ENCODE assay signal across 2 cellular contexts in the genomic region with DNA sequence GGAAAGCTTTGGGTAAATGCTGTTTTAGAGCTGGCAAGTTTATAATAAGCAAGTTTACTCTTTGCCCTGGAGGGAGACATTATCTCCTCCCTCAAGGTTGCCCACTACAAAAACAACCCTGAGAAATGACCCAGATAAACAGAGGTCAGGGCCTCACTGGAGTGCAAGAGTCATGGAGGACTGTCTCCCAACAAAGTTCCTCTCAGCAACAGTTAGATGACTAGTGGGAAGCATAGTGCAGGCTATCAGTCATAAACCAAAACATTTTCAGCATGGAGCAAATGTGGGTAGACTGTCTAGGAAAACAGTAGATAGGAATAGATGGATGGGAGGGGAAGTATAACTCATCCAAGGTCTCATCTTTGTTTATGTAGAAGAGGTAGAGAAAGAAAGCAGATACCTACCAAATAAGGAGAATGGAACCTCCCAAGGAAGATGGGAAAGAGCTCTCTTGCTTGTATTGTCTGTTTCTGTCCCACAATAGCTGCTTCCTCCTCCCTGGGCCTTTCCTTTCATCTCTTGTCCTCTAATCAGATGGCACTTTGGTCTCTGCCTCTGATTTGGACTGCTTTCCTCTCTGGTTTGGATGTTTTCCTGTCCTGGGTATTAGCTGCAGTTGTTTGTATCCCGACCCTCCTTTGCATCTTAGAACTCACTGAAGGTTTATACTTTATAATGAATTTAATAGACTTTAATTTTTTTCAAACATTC.
A peak's percentile ranks its signal among the peaks of the same experiment; 100 is the strongest.
TF ChIP-seq lines count a peak whose summit lies in the region.

No MANE protein-coding gene starts in this region.

TF ChIP-seq in HepG2, 621 proteins besides CTCF, POLR2A, EP300 and RAD21 (continued from another document and continues in another):
- TF ChIP-seq, protein P1, sequence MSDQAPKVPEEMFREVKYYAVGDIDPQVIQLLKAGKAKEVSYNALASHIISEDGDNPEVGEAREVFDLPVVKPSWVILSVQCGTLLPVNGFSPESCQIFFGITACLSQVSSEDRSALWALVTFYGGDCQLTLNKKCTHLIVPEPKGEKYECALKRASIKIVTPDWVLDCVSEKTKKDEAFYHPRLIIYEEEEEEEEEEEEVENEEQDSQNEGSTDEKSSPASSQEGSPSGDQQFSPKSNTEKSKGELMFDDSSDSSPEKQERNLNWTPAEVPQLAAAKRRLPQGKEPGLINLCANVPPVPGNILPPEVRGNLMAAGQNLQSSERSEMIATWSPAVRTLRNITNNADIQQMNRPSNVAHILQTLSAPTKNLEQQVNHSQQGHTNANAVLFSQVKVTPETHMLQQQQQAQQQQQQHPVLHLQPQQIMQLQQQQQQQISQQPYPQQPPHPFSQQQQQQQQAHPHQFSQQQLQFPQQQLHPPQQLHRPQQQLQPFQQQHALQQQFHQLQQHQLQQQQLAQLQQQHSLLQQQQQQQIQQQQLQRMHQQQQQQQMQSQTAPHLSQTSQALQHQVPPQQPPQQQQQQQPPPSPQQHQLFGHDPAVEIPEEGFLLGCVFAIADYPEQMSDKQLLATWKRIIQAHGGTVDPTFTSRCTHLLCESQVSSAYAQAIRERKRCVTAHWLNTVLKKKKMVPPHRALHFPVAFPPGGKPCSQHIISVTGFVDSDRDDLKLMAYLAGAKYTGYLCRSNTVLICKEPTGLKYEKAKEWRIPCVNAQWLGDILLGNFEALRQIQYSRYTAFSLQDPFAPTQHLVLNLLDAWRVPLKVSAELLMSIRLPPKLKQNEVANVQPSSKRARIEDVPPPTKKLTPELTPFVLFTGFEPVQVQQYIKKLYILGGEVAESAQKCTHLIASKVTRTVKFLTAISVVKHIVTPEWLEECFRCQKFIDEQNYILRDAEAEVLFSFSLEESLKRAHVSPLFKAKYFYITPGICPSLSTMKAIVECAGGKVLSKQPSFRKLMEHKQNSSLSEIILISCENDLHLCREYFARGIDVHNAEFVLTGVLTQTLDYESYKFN (CRISPR knock-in tag; conservative IDR thresholded peaks at IDR 0.05) = peak; percentile 72
- TF ChIP-seq GFI1 (CRISPR knock-in tag; IDR thresholded peaks at IDR 0.05; ENCODE audit: borderline replicate concordance) (peak; percentile 89), SOX5 (CRISPR knock-in tag; IDR thresholded peaks at IDR 0.05; ENCODE audit: borderline replicate concordance) (peak; percentile 98), HMG20A (CRISPR knock-in tag; IDR thresholded peaks at IDR 0.05; ENCODE audit: borderline replicate concordance) (0 out of 2 replicates have a peak, but pooled peaks have one; percentile 19), SRF (IDR thresholded peaks at IDR 0.05; ENCODE audit: low read depth, low read length) (0 out of 2 replicates have a peak, but pooled peaks have one; percentile 18), ZNF292 (CRISPR knock-in tag; IDR thresholded peaks at IDR 0.05; ENCODE audit: borderline replicate concordance, low read depth) (0 out of 2 replicates have a peak, but pooled peaks have one; percentile 41), ETV5 (CRISPR knock-in tag; IDR thresholded peaks at IDR 0.05; ENCODE audit: borderline replicate concordance) (peak; percentile 39; the same call in 1 of the 2 replicates), FOXK1 (CRISPR knock-in tag; IDR thresholded peaks at IDR 0.05; ENCODE audit: borderline replicate concordance, low read depth) (peak; percentile 31; the same call in 1 of the 2 replicates), NR2F6 (IDR thresholded peaks at IDR 0.05) (no peak; the same call in 1 of the 2 replicates), NR2F6 (CRISPR knock-in tag; IDR thresholded peaks at IDR 0.05) (0 out of 2 replicates have a peak, but pooled peaks have one; percentile 35), ZNF879 (CRISPR knock-in tag; IDR thresholded peaks at IDR 0.05) (no peak), LCORL (IDR thresholded peaks at IDR 0.05) (no peak), LCORL (CRISPR knock-in tag; IDR thresholded peaks at IDR 0.05) (0 out of 2 replicates have a peak, but pooled peaks have one; percentile 20), TEAD3 (CRISPR knock-in tag; optimal IDR thresholded peaks at IDR 0.05; ENCODE audit: borderline replicate concordance) (peak; percentile 53), BCL6 (CRISPR knock-in tag; IDR thresholded peaks at IDR 0.05) (peak; percentile 48; the same call in 1 of the 2 replicates), PTBP1 (IDR thresholded peaks at IDR 0.05; ENCODE audit: low read depth, low read length, poor library complexity, severe bottlenecking) (no peak), ZBTB43 (CRISPR knock-in tag; conservative IDR thresholded peaks at IDR 0.05) (0 out of 2 replicates have a peak, but pooled peaks have one; percentile 22), SOX13 (IDR thresholded peaks at IDR 0.05) (peak; percentile 76), SOX13 (CRISPR knock-in tag; conservative IDR thresholded peaks at IDR 0.05 in 1 of 2, IDR thresholded peaks at IDR 0.05 in 1 of 2) (peak in 1 of 2 experiments; percentile 96; a peak in 2 of 4 replicates)
- TF ChIP-seq, protein P2, sequence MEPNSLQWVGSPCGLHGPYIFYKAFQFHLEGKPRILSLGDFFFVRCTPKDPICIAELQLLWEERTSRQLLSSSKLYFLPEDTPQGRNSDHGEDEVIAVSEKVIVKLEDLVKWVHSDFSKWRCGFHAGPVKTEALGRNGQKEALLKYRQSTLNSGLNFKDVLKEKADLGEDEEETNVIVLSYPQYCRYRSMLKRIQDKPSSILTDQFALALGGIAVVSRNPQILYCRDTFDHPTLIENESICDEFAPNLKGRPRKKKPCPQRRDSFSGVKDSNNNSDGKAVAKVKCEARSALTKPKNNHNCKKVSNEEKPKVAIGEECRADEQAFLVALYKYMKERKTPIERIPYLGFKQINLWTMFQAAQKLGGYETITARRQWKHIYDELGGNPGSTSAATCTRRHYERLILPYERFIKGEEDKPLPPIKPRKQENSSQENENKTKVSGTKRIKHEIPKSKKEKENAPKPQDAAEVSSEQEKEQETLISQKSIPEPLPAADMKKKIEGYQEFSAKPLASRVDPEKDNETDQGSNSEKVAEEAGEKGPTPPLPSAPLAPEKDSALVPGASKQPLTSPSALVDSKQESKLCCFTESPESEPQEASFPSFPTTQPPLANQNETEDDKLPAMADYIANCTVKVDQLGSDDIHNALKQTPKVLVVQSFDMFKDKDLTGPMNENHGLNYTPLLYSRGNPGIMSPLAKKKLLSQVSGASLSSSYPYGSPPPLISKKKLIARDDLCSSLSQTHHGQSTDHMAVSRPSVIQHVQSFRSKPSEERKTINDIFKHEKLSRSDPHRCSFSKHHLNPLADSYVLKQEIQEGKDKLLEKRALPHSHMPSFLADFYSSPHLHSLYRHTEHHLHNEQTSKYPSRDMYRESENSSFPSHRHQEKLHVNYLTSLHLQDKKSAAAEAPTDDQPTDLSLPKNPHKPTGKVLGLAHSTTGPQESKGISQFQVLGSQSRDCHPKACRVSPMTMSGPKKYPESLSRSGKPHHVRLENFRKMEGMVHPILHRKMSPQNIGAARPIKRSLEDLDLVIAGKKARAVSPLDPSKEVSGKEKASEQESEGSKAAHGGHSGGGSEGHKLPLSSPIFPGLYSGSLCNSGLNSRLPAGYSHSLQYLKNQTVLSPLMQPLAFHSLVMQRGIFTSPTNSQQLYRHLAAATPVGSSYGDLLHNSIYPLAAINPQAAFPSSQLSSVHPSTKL (CRISPR knock-in tag; IDR thresholded peaks at IDR 0.05) = peak; percentile 29; the same call in 1 of the 2 replicates

TF ChIP-seq in WTC11, 78 proteins besides CTCF, POLR2A, EP300 and RAD21 (continued from another document):
- no peak for TF ChIP-seq ZBTB43 (CRISPR knock-in tag; IDR thresholded peaks at IDR 0.05)
- no peak for TF ChIP-seq MXD4 (CRISPR knock-in tag; IDR thresholded peaks at IDR 0.05; ENCODE audit: borderline replicate concordance)
- TF ChIP-seq GABPB1 (CRISPR knock-in tag; IDR thresholded peaks at IDR 0.05) = no peak
